Comparison of ENCODE assay signal across 14 cellular contexts in genomic region chr6:56804996-56805395, GRCh38.
DNase-seq lines count a peak whose midpoint lies in the region; FAIRE-seq and TF ChIP-seq lines count a peak whose summit lies in the region.
"Had no signal": no experiment of that assay in that cellular context is flagged by ENCODE, and none has a peak within 500 bp of the region (broad histone marks: within the 10 kb centered on the region; RNA-seq: fewer than 3 reads in every experiment).

No MANE protein-coding gene starts in this region.

- H3K27me3 ChIP-seq in hepatocyte: no peaks in the 10 kb centered on the region
- H3K27me3 ChIP-seq: stomach had no signal

- no peak overlapping the region for H3K27ac ChIP-seq in hepatocyte
- H3K27ac ChIP-seq: stomach had no signal

- H3K27ac Mint-ChIP-seq in mesothelial cell of epicardium: peak overlapping the region; percentile 6
- H3K27ac Mint-ChIP-seq: CD14-positive monocyte, immature natural killer cell had no signal

- H3K4me3 ChIP-seq in hepatocyte: no peak overlapping the region
- H3K4me3 ChIP-seq: stomach had no signal

- no peaks in the 10 kb centered on the region for H3K9me2 ChIP-seq in hepatocyte (replicated peaks; ENCODE audit: insufficient read depth)

- no peaks in the 10 kb centered on the region for H3K36me3 Mint-ChIP-seq in mesothelial cell of epicardium
- H3K36me3 Mint-ChIP-seq: CD14-positive monocyte, immature natural killer cell had no signal

- peak; percentile 24 for FAIRE-seq in colon (lab: Jason Lieb, UNC)

- WGBS in hepatocyte (ENCODE audit: low lambda C conversion rate, missing lambda C conversion rate): 67% methylated on average over 1 of the region's 1 CpG

- no peak overlapping the region for H3K4me3 Mint-ChIP-seq in mesothelial cell of epicardium
- H3K4me3 Mint-ChIP-seq: CD14-positive monocyte, immature natural killer cell had no signal

- DNase-seq in COLO829 (ENCODE audit: low spot score) (peak; percentile 71), NCI-H446 (lab: John Stamatoyannopoulos, UW) (peak; percentile 27 to 53), mesothelial cell of epicardium (ENCODE audit: low spot score in 2 of 2, unreplicated experiment in 2 of 2) (no peak), SIG-M5 treated with dmso at 0.1 percent for 504 hours (lab: John Stamatoyannopoulos, UW; ENCODE audit: unreplicated experiment) (no peak), inferior parietal cortex (ENCODE audit: extremely low spot score) (no peak), hepatocyte (ENCODE audit: low spot score) (no peak)
- no peak for DNase-seq in activated CD8-positive, alpha-beta memory T cell treated with anti-CD3 and anti-CD28 coated beads for 24 hours
- DNase-seq: activated CD4-positive, alpha-beta T cell treated with anti-CD3 and anti-CD28 coated beads, Interleukin-2, amount 50 U/mL, for 1 hour; activated naive CD4-positive, alpha-beta T cell treated with Interleukin-2 at 50 U/mL for 16 hours; immature natural killer cell; stimulated activated CD4-positive, alpha-beta T cell treated with anti-CD3 and anti-CD28 coated beads, Interleukin-4, amount 100 ng/mL, for 4 hours; stomach had no signal

- peaks cover 70% of the 10 kb centered on the region for H3K79me2 ChIP-seq in hepatocyte

- no peaks in the 10 kb centered on the region for H4K20me1 ChIP-seq in hepatocyte (ENCODE audit: insufficient read depth, poor library complexity, severe bottlenecking)

- peaks cover 5% of the 10 kb centered on the region for H3K4me1 ChIP-seq in hepatocyte (ENCODE audit: insufficient read depth)

- H2AFZ ChIP-seq in hepatocyte: no peak overlapping the region

- H3K9me3 ChIP-seq in hepatocyte (ENCODE audit: low read depth): no peaks in the 10 kb centered on the region
- H3K9me3 ChIP-seq: stomach had no signal

- H3K9me3 Mint-ChIP-seq in mesothelial cell of epicardium: no peaks in the 10 kb centered on the region
- H3K9me3 Mint-ChIP-seq: CD14-positive monocyte, immature natural killer cell had no signal

- H3K4me1 Mint-ChIP-seq in mesothelial cell of epicardium: peaks cover 32% of the 10 kb centered on the region
- H3K4me1 Mint-ChIP-seq: immature natural killer cell had no signal

- no peaks in the 10 kb centered on the region for H3K36me3 ChIP-seq in hepatocyte (replicated peaks; ENCODE audit: insufficient read depth, low read depth)
- H3K36me3 ChIP-seq: stomach had no signal

- no peak overlapping the region for H3K4me2 ChIP-seq in hepatocyte

- no peak for TF ChIP-seq CTCF in mesothelial cell of epicardium (IDR thresholded peaks at IDR 0.05; ENCODE audit: unreplicated experiment)
- TF ChIP-seq CTCF in hepatocyte (IDR thresholded peaks at IDR 0.05; ENCODE audit: poor library complexity): no peak

- H3K27me3 Mint-ChIP-seq in mesothelial cell of epicardium (ENCODE audit: low read depth): no peaks in the 10 kb centered on the region

Comparison
In these comparisons a context has a peak if more than half of its experiments do, and no peak if none do; other contexts are left out.
1. DNase-seq: peak in COLO829 (single experiment) and NCI-H446 (2 of 2); none in mesothelial cell of epicardium (0 of 2), activated CD8-positive, alpha-beta memory T cell treated with anti-CD3 and anti-CD28 coated beads for 24 hours (single experiment), SIG-M5 treated with dmso at 0.1 percent for 504 hours (single experiment), inferior parietal cortex (single experiment) and hepatocyte (single experiment).